14 cellular contexts compared by ENCODE assay signal in genomic region chr11:3042496-3043314, GRCh38. TPM values are rescaled to one million over a fixed set of nuclear protein-coding genes. Genes with fewer than 3 reads are reported as not detected.
DNase-seq lines count a peak whose midpoint lies in the region; ATAC-seq and TF ChIP-seq lines count a peak whose summit lies in the region.
"Had no signal": no experiment of that assay in that cellular context is flagged by ENCODE, and none has a peak within 500 bp of the region (broad histone marks: within the 10 kb centered on the region; RNA-seq: fewer than 3 reads in every experiment).

No MANE protein-coding gene starts in this region.

- no peak overlapping the region for H3K4me2 ChIP-seq in neuronal stem cell (ENCODE audit: insufficient read depth, low read length, poor library complexity, severe bottlenecking)

- H3K4ac ChIP-seq in neuronal stem cell (ENCODE audit: low read length), result no peak overlapping the region

- peak overlapping the region; percentile 68 for H3K27ac Mint-ChIP-seq in activated T-cell treated with anti-CD3 and anti-CD28 coated beads, Interleukin-2, amount 50 U/mL, for 72 hours
- H3K27ac Mint-ChIP-seq in endodermal cell (peak overlapping the region; percentile 27), type B pancreatic cell (peak overlapping the region; percentile 50)
- H3K27ac Mint-ChIP-seq: activated T-helper 2 cell treated with anti-CD3 and anti-CD28 coated beads, Interferon-gamma antibody, Interleukin-2, Interleukin-4, amounts not matched to agents 10 μg/mL and 5 μg/mL and 100 μg/mL, durations not matched to agents 14 hours and 24 hours and 36 hours had no signal

- H2AFZ ChIP-seq in neuronal stem cell (ENCODE audit: low read length), result no peak overlapping the region

- no peak for ATAC-seq in activated T-cell treated with anti-CD3 and anti-CD28 coated beads, Interleukin-2, amount 50 U/mL, for 72 hours (replicated peaks in 1 of 2)
- ATAC-seq: stimulated activated naive CD8-positive, alpha-beta T cell treated with anti-CD3 and anti-CD28 coated beads, Interleukin-15, amount 100 ng/mL, for 72 hours had no signal

- H3K27ac ChIP-seq in endodermal cell (ENCODE audit: low read depth, low read length), result no peak overlapping the region
- no peak overlapping the region for H3K27ac ChIP-seq in neuronal stem cell (replicated peaks; ENCODE audit: low read length)
- H3K27ac ChIP-seq in colonic mucosa, result no peak overlapping the region
- H3K27ac ChIP-seq: neutrophil had no signal

- no peak overlapping the region for H3K14ac ChIP-seq in neuronal stem cell (ENCODE audit: low read length)

- 84 to 93% methylated on average over 7 to 11 of the region's 11 CpGs for WGBS in endodermal cell (ENCODE audit: insufficient coverage in 1 of 2, insufficient read length in 1 of 2), 2 experiments
- WGBS in neuronal stem cell (ENCODE audit: extremely low coverage in 2 of 2, insufficient read length in 2 of 2, insufficient replicate concordance in 1 of 2), 2 donors, result no CpG with 5 or more reads among the region's 11 CpGs

- peak overlapping the region; percentile 29 for H3K23ac ChIP-seq in neuronal stem cell (ENCODE audit: low read depth, low read length, poor library complexity)

- H2AK5ac ChIP-seq in neuronal stem cell (ENCODE audit: low read depth, low read length), result no peak overlapping the region

- H3K4me1 Mint-ChIP-seq in activated T-cell treated with anti-CD3 and anti-CD28 coated beads, Interleukin-2, amount 50 U/mL, for 72 hours (ENCODE audit: low read depth), result peaks cover 5% of the 10 kb centered on the region
- H3K4me1 Mint-ChIP-seq in endodermal cell, result no peaks in the 10 kb centered on the region
- no peaks in the 10 kb centered on the region for H3K4me1 Mint-ChIP-seq in type B pancreatic cell (ENCODE audit: unreplicated experiment)

- H3K4me3 ChIP-seq in endodermal cell (ENCODE audit: low read length) (no peak overlapping the region), neuronal stem cell (ENCODE audit: low read length in 2 of 2) (no peak overlapping the region), colonic mucosa (no peak overlapping the region)

- H4K8ac ChIP-seq in neuronal stem cell (ENCODE audit: low read depth, low read length), result no peak overlapping the region

- no peak overlapping the region for H3K4me3 Mint-ChIP-seq in activated T-cell treated with anti-CD3 and anti-CD28 coated beads, Interleukin-2, amount 50 U/mL, for 72 hours
- no peak overlapping the region for H3K4me3 Mint-ChIP-seq in endodermal cell
- H3K4me3 Mint-ChIP-seq in type B pancreatic cell, result no peak overlapping the region
- H3K4me3 Mint-ChIP-seq: stimulated activated naive CD8-positive, alpha-beta T cell treated with anti-CD3 and anti-CD28 coated beads, Interleukin-15, amount 100 ng/mL, for 72 hours had no signal

- no peak overlapping the region for H2BK120ac ChIP-seq in neuronal stem cell (ENCODE audit: low read depth, low read length)

- no peak overlapping the region for H3K9ac ChIP-seq in endodermal cell (ENCODE audit: extremely low read depth, low read length, poor library complexity, severe bottlenecking)
- peak overlapping the region; percentile 74 for H3K9ac ChIP-seq in neuronal stem cell (ENCODE audit: low read depth, low read length, poor library complexity)
- H3K9ac ChIP-seq in colonic mucosa (ENCODE audit: low read depth in 2 of 2, low read length in 2 of 2), result peak overlapping the region in 1 of 2 donors; percentile 17

- no peak overlapping the region for H2BK5ac ChIP-seq in neuronal stem cell (ENCODE audit: low read length)

- H2BK15ac ChIP-seq in neuronal stem cell (ENCODE audit: low read length), result no peak overlapping the region

- intact Hi-C loops in colonic mucosa (cut with DNase I), result no loop called here

- peaks cover 11 to 17% of the 10 kb centered on the region in 2 donors for H3K36me3 Mint-ChIP-seq in activated T-cell treated with anti-CD3 and anti-CD28 coated beads, Interleukin-2, amount 50 U/mL, for 72 hours (ENCODE audit: insufficient read depth in 2 of 2)
- H3K36me3 Mint-ChIP-seq in endodermal cell (ENCODE audit: low read depth) (peaks cover 51% of the 10 kb centered on the region), type B pancreatic cell (peaks cover 6% of the 10 kb centered on the region)

- H3K4me1 ChIP-seq in endodermal cell (ENCODE audit: control insufficient read depth, insufficient read depth, low read length), result no peaks in the 10 kb centered on the region
- peaks cover 0 to 4% of the 10 kb centered on the region in 2 donors for H3K4me1 ChIP-seq in neuronal stem cell (ENCODE audit: control insufficient read depth in 2 of 2, insufficient read depth in 1 of 2, low read depth in 1 of 2, low read length in 2 of 2)
- no peaks in the 10 kb centered on the region for H3K4me1 ChIP-seq in colonic mucosa

- DNase-seq in activated T-cell treated with anti-CD3 and anti-CD28 coated beads, Interleukin-2, amount 50 U/mL, for 72 hours, result no peak
- no peak for DNase-seq in activated T-cell treated with anti-CD3 and anti-CD28 coated beads, Interleukin-2, amount 50 U/mL, for 48 hours
- DNase-seq in endodermal cell (no peak), neuronal stem cell (ENCODE audit: low spot score) (no peak), type B pancreatic cell (ENCODE audit: extremely low spot score, unreplicated experiment) (no peak), LoVo (ENCODE audit: low spot score) (no peak), colonic mucosa (no peak), NCI-H2227 treated with DMSO at 0.1 percent for 48 hours (lab: John Stamatoyannopoulos, UW) (no peak)
- DNase-seq: IMR-90; kidney glomerular epithelial cell; stimulated activated CD4-positive, alpha-beta T cell treated with anti-CD3 and anti-CD28 coated beads, Interleukin-4, amount 100 ng/mL, for 1 hour; stimulated activated naive CD8-positive, alpha-beta T cell treated with anti-CD3 and anti-CD28 coated beads, Interleukin-15, amount 100 ng/mL, for 72 hours had no signal

- peaks cover 53% of the 10 kb centered on the region for H3K36me3 ChIP-seq in endodermal cell (ENCODE audit: control insufficient read depth, insufficient read depth, low read length)
- peaks cover 23 to 87% of the 10 kb centered on the region in 2 donors for H3K36me3 ChIP-seq in neuronal stem cell (replicated peaks in 1 of 2; ENCODE audit: control insufficient read depth in 2 of 2, insufficient read depth in 2 of 2, low read length in 2 of 2)
- peaks cover 7% of the 10 kb centered on the region for H3K36me3 ChIP-seq in colonic mucosa

- H3K27me3 Mint-ChIP-seq in activated T-cell treated with anti-CD3 and anti-CD28 coated beads, Interleukin-2, amount 50 U/mL, for 72 hours (ENCODE audit: low read depth), result no peaks in the 10 kb centered on the region
- H3K27me3 Mint-ChIP-seq in endodermal cell (ENCODE audit: insufficient read depth) (no peaks in the 10 kb centered on the region), type B pancreatic cell (no peaks in the 10 kb centered on the region)
- H3K27me3 Mint-ChIP-seq: stimulated activated naive CD8-positive, alpha-beta T cell treated with anti-CD3 and anti-CD28 coated beads, Interleukin-15, amount 100 ng/mL, for 72 hours had no signal

- no peak overlapping the region for H2BK12ac ChIP-seq in neuronal stem cell (ENCODE audit: low read length)

- H3K79me1 ChIP-seq in neuronal stem cell (ENCODE audit: low read depth, low read length), result peaks cover 19% of the 10 kb centered on the region

- H3K18ac ChIP-seq in neuronal stem cell (ENCODE audit: low read length), result peak overlapping the region; percentile 3

- H3K27me3 ChIP-seq in endodermal cell (ENCODE audit: control insufficient read depth, insufficient read depth, low read length, poor library complexity, severe bottlenecking), result no peaks in the 10 kb centered on the region
- no peaks in the 10 kb centered on the region for H3K27me3 ChIP-seq in neuronal stem cell (ENCODE audit: control insufficient read depth in 3 of 3, insufficient read depth in 3 of 3, low read depth in 1 of 3, low read length in 3 of 3)
- no peaks in the 10 kb centered on the region for H3K27me3 ChIP-seq in colonic mucosa
- H3K27me3 ChIP-seq: neutrophil had no signal

- no peaks in the 10 kb centered on the region for H3K9me3 ChIP-seq in endodermal cell (ENCODE audit: control insufficient read depth, low read length)
- H3K9me3 ChIP-seq in neuronal stem cell (replicated peaks in 1 of 2; ENCODE audit: control insufficient read depth in 2 of 2, insufficient read depth in 1 of 2, low read depth in 1 of 2, low read length in 2 of 2), result no peaks in the 10 kb centered on the region
- no peaks in the 10 kb centered on the region for H3K9me3 ChIP-seq in colonic mucosa
- H3K9me3 ChIP-seq: neutrophil had no signal

- H4K91ac ChIP-seq in neuronal stem cell (ENCODE audit: low read depth, low read length, poor library complexity), result no peak overlapping the region

- TF ChIP-seq CTCF in endodermal cell (conservative IDR thresholded peaks at IDR 0.05) (no peak), type B pancreatic cell (conservative IDR thresholded peaks at IDR 0.05) (no peak), colonic mucosa (IDR thresholded peaks at IDR 0.05) (no peak)

- no peaks in the 10 kb centered on the region for H3K9me3 Mint-ChIP-seq in activated T-cell treated with anti-CD3 and anti-CD28 coated beads, Interleukin-2, amount 50 U/mL, for 72 hours
- H3K9me3 Mint-ChIP-seq in endodermal cell, result no peaks in the 10 kb centered on the region
- no peaks in the 10 kb centered on the region for H3K9me3 Mint-ChIP-seq in type B pancreatic cell
- H3K9me3 Mint-ChIP-seq: activated T-helper 2 cell treated with anti-CD3 and anti-CD28 coated beads, Interferon-gamma antibody, Interleukin-2, Interleukin-4, amounts not matched to agents 10 μg/mL and 5 μg/mL and 100 μg/mL, durations not matched to agents 14 hours and 24 hours and 36 hours; stimulated activated naive CD8-positive, alpha-beta T cell treated with anti-CD3 and anti-CD28 coated beads, Interleukin-15, amount 100 ng/mL, for 72 hours had no signal

RNA-seq across cellular contexts. Expression of gene CARS1, which starts 14.5 kb away (rescaled TPM):
- total RNA-seq in activated T-cell treated with anti-CD3 and anti-CD28 coated beads, Interleukin-2, amount 50 U/mL, for 72 hours, result 100 to 1,000 TPM; 217 to 224 TPM
- total RNA-seq in endodermal cell, result 10 to 100 TPM; 48.0 to 52.8 TPM
- 59.6 TPM for polyA plus RNA-seq in endodermal cell (2013, experiment 1 of 2)
- polyA plus RNA-seq in endodermal cell (2013, experiment 2 of 2), result 35.9 TPM
- 21.3 TPM for polyA plus RNA-seq in neuronal stem cell (2013, experiment 1 of 2)
- polyA plus RNA-seq in neuronal stem cell (2013, experiment 2 of 2), result 20.1 TPM
- total RNA-seq in type B pancreatic cell (ENCODE audit: low replicate concordance), result 38.9 and 47.8 TPM in 2 replicates
- total RNA-seq in colonic mucosa, result 10 to 100 TPM; 48.4 to 74.3 TPM

RNA-seq across cellular contexts. Expression of gene NAP1L4, which starts 50.6 kb away (rescaled TPM):
- 100 to 1,000 TPM; 421 to 504 TPM for total RNA-seq in activated T-cell treated with anti-CD3 and anti-CD28 coated beads, Interleukin-2, amount 50 U/mL, for 72 hours
- total RNA-seq in endodermal cell (100 to 1,000 TPM; 198 to 206 TPM), type B pancreatic cell (ENCODE audit: low replicate concordance) (137 and 172 TPM in 2 replicates), colonic mucosa (100 to 1,000 TPM in 1 of 2 donors, 10 to 100 TPM in 1; 96.1 to 134 TPM)
- polyA plus RNA-seq in endodermal cell (2013, experiment 1 of 2), result 171 TPM
- 165 TPM for polyA plus RNA-seq in endodermal cell (2013, experiment 2 of 2)
- polyA plus RNA-seq in neuronal stem cell (2013, experiment 1 of 2), result 113 TPM
- 107 TPM for polyA plus RNA-seq in neuronal stem cell (2013, experiment 2 of 2)
